Comparison of ENCODE assay signal across 8 cellular contexts in genomic region chr14:51989293-51990234, GRCh38. TPM values are rescaled to one million over a fixed set of nuclear protein-coding genes. Genes with fewer than 3 reads are reported as not detected.
DNase-seq lines count a peak whose midpoint lies in the region; ATAC-seq and TF ChIP-seq lines count a peak whose summit lies in the region.

Gene RTRAF (plus strand): TSS chr14:51989546. CDS start chr14:51989640, 94 bp downstream.

- no peaks in the 10 kb centered on the region for H3K9me2 ChIP-seq in GM23338 (ENCODE audit: insufficient read depth)

- H3K4me1 ChIP-seq in GM23338 (ENCODE audit: insufficient read depth) = peaks cover 4% of the 10 kb centered on the region; the same call in 1 of the 2 replicates

- ATAC-seq in GM23338 = peak; percentile 97
- ATAC-seq in natural killer cell treated with Interleukin-12 subunit alpha and Interleukin-12 subunit beta and Interleukin-15 and Interleukin-18, amount 100 ng/mL, for 72 hours = peak; percentile 98 to 99
- ATAC-seq in stimulated activated naive CD8-positive, alpha-beta T cell treated with anti-CD3 and anti-CD28 coated beads, Interleukin-15, Interleukin-2, amounts not matched to agents 100 U/mL and 50 U/mL, for 24 hours = peak; percentile 97

- H3K4me3 Mint-ChIP-seq in GM23338 = peak within 1 kb of the TSS; percentile 95
- peak within 1 kb of the TSS; percentile 95 for H3K4me3 Mint-ChIP-seq in activated T-helper 2 cell treated with anti-CD3 and anti-CD28 coated beads, Interferon-gamma antibody, Interleukin-2, Interleukin-4, amounts not matched to agents 10 μg/mL and 5 μg/mL and 100 μg/mL, durations not matched to agents 14 hours and 24 hours and 36 hours (ENCODE audit: low read depth)
- peak within 1 kb of the TSS; percentile 100 for H3K4me3 Mint-ChIP-seq in natural killer cell treated with Interleukin-12 subunit alpha and Interleukin-12 subunit beta and Interleukin-15 and Interleukin-18, amount 100 ng/mL, for 72 hours

- peaks cover 2% of the 10 kb centered on the region for H3K27me3 Mint-ChIP-seq in GM23338 (ENCODE audit: insufficient read depth, low read depth, poor library complexity)
- H3K27me3 Mint-ChIP-seq in activated T-helper 2 cell treated with anti-CD3 and anti-CD28 coated beads, Interferon-gamma antibody, Interleukin-2, Interleukin-4, amounts not matched to agents 10 μg/mL and 5 μg/mL and 100 μg/mL, durations not matched to agents 14 hours and 24 hours and 36 hours (ENCODE audit: low read depth) = peaks cover 2% of the 10 kb centered on the region
- no peaks in the 10 kb centered on the region for H3K27me3 Mint-ChIP-seq in natural killer cell treated with Interleukin-12 subunit alpha and Interleukin-12 subunit beta and Interleukin-15 and Interleukin-18, amount 100 ng/mL, for 72 hours

- peak within 1 kb of the TSS; percentile 97 for H3K27ac Mint-ChIP-seq in GM23338
- peak within 1 kb of the TSS; percentile 90 for H3K27ac Mint-ChIP-seq in activated T-helper 2 cell treated with anti-CD3 and anti-CD28 coated beads, Interferon-gamma antibody, Interleukin-2, Interleukin-4, amounts not matched to agents 10 μg/mL and 5 μg/mL and 100 μg/mL, durations not matched to agents 14 hours and 24 hours and 36 hours
- peak within 1 kb of the TSS; percentile 84 to 94 for H3K27ac Mint-ChIP-seq in natural killer cell treated with Interleukin-12 subunit alpha and Interleukin-12 subunit beta and Interleukin-15 and Interleukin-18, amount 100 ng/mL, for 72 hours

- peaks cover 9% of the 10 kb centered on the region; the same call in 1 of the 2 replicates for H4K20me1 ChIP-seq in GM23338 (replicated peaks; ENCODE audit: insufficient read depth)

- intact Hi-C loops in activated T-helper 2 cell treated with anti-CD3 and anti-CD28 coated beads, Interferon-gamma antibody, Interleukin-2, Interleukin-4, amounts not matched to agents 10 μg/mL and 5 μg/mL and 100 μg/mL, durations not matched to agents 14 hours and 24 hours and 36 hours (cut with micrococcal nuclease) = loop anchor here (1.0 to 10.0 kb wide), 7 partner anchors 82 to 483 kb away; partner anchors contain the start of gene FRMD6

- H3K4me1 Mint-ChIP-seq in GM23338 = peaks cover 3% of the 10 kb centered on the region
- H3K4me1 Mint-ChIP-seq in activated T-helper 2 cell treated with anti-CD3 and anti-CD28 coated beads, Interferon-gamma antibody, Interleukin-2, Interleukin-4, amounts not matched to agents 10 μg/mL and 5 μg/mL and 100 μg/mL, durations not matched to agents 14 hours and 24 hours and 36 hours (ENCODE audit: low read depth) = peaks cover 31% of the 10 kb centered on the region
- H3K4me1 Mint-ChIP-seq in natural killer cell treated with Interleukin-12 subunit alpha and Interleukin-12 subunit beta and Interleukin-15 and Interleukin-18, amount 100 ng/mL, for 72 hours (ENCODE audit: low read depth in 2 of 2) = peaks cover 28 to 29% of the 10 kb centered on the region in 2 donors

- H3K79me2 ChIP-seq in GM23338 (replicated peaks; ENCODE audit: insufficient read depth) = peaks cover 44% of the 10 kb centered on the region

- DNase-seq in Daoy (ENCODE audit: low read depth) (peak; percentile 98), GM23338 (ENCODE audit: low spot score) (peak; percentile 95), LHCN-M2 (ENCODE audit: low read depth) (peak; percentile 87), RPMI8226 (peak; percentile 87), fibroblast of mammary gland (ENCODE audit: low read depth) (peak; percentile 90)
- DNase-seq in activated T-helper 2 cell treated with anti-CD3 and anti-CD28 coated beads, Interferon-gamma antibody, Interleukin-2, Interleukin-4, amounts not matched to agents 10 μg/mL and 5 μg/mL and 100 μg/mL, durations not matched to agents 14 hours and 24 hours and 36 hours (ENCODE audit: low spot score) = peak; percentile 91
- peak; percentile 94 for DNase-seq in natural killer cell treated with Interleukin-12 subunit alpha and Interleukin-12 subunit beta and Interleukin-15 and Interleukin-18, amount 100 ng/mL, for 72 hours (ENCODE audit: low spot score)
- peak; percentile 92 for DNase-seq in stimulated activated naive CD8-positive, alpha-beta T cell treated with anti-CD3 and anti-CD28 coated beads, Interleukin-15, Interleukin-2, amounts not matched to agents 100 U/mL and 50 U/mL, for 24 hours

- peaks cover 18% of the 10 kb centered on the region; the same call in 1 of the 2 replicates for H3K36me3 ChIP-seq in GM23338 (ENCODE audit: insufficient read depth)

- H3F3A ChIP-seq in GM23338 (replicated peaks; ENCODE audit: low read depth) = no peaks in the 10 kb centered on the region

- no peaks in the 10 kb centered on the region for H3K9me3 Mint-ChIP-seq in GM23338
- H3K9me3 Mint-ChIP-seq in activated T-helper 2 cell treated with anti-CD3 and anti-CD28 coated beads, Interferon-gamma antibody, Interleukin-2, Interleukin-4, amounts not matched to agents 10 μg/mL and 5 μg/mL and 100 μg/mL, durations not matched to agents 14 hours and 24 hours and 36 hours = no peaks in the 10 kb centered on the region
- no peaks in the 10 kb centered on the region for H3K9me3 Mint-ChIP-seq in natural killer cell treated with Interleukin-12 subunit alpha and Interleukin-12 subunit beta and Interleukin-15 and Interleukin-18, amount 100 ng/mL, for 72 hours

- H3K27ac ChIP-seq in GM23338 (ENCODE audit: low read depth) = peak within 1 kb of the TSS; percentile 89

- H3K4me2 ChIP-seq in GM23338 = peak within 1 kb of the TSS; percentile 87

- H3K36me3 Mint-ChIP-seq in GM23338 (ENCODE audit: low read depth) = peaks cover 37% of the 10 kb centered on the region
- peaks cover 33% of the 10 kb centered on the region for H3K36me3 Mint-ChIP-seq in activated T-helper 2 cell treated with anti-CD3 and anti-CD28 coated beads, Interferon-gamma antibody, Interleukin-2, Interleukin-4, amounts not matched to agents 10 μg/mL and 5 μg/mL and 100 μg/mL, durations not matched to agents 14 hours and 24 hours and 36 hours (ENCODE audit: low read depth)
- peaks cover 19% of the 10 kb centered on the region for H3K36me3 Mint-ChIP-seq in natural killer cell treated with Interleukin-12 subunit alpha and Interleukin-12 subunit beta and Interleukin-15 and Interleukin-18, amount 100 ng/mL, for 72 hours

- H2AFZ ChIP-seq in GM23338 = peak within 1 kb of the TSS; percentile 94

- no peaks in the 10 kb centered on the region for H3K27me3 ChIP-seq in GM23338 (ENCODE audit: insufficient read depth)

- peak within 1 kb of the TSS; percentile 96 for H3K4me3 ChIP-seq in GM23338
- H3K4me3 ChIP-seq in fibroblast of mammary gland (ENCODE audit: control insufficient read depth, low read depth, low read length) = peak within 1 kb of the TSS; percentile 84

- TF ChIP-seq CTCF in GM23338 (conservative IDR thresholded peaks at IDR 0.05; ENCODE audit: low read depth in 2 of 2) (no peak), fibroblast of mammary gland (conservative IDR thresholded peaks at IDR 0.05; ENCODE audit: control insufficient read depth, insufficient read depth, low read depth, low read length) (no peak)

TF ChIP-seq in GM23338, 12 proteins besides CTCF, POLR2A, EP300 and RAD21 (continues in another document):
- TF ChIP-seq NANOG (IDR thresholded peaks at IDR 0.05; ENCODE audit: borderline replicate concordance) (no peak), JUNB (IDR thresholded peaks at IDR 0.05; ENCODE audit: unreplicated experiment) (no peak), ZNF114 (CRISPR knock-in tag; IDR thresholded peaks at IDR 0.05) (no peak), ZNF331 (CRISPR knock-in tag; IDR thresholded peaks at IDR 0.05; ENCODE audit: low read depth) (no peak)

RNA-seq across cellular contexts. Expression of gene RTRAF, which starts in this region (rescaled TPM):
- total RNA-seq in Daoy (2014; rRNA removed; shearing (Covaris generic)) = 199 and 233 TPM in 2 replicates
- 150 and 184 TPM in 2 replicates for total RNA-seq in GM23338 (2014; rRNA removed; shearing (Covaris generic))
- polyA plus RNA-seq in GM23338 (2016; fragmentation: Nextera tagmentation; extraction: Ambion mirVana) = 715 and 729 TPM in 2 replicates
- 60.4 and 80.8 TPM in 2 replicates for total RNA-seq in LHCN-M2 (2014; rRNA removed)
- 219 TPM for polyA plus RNA-seq in LHCN-M2 (2012)
- total RNA-seq in activated T-helper 2 cell treated with anti-CD3 and anti-CD28 coated beads, Interferon-gamma antibody, Interleukin-2, Interleukin-4, amounts not matched to agents 10 μg/mL and 5 μg/mL and 100 μg/mL, durations not matched to agents 14 hours and 24 hours and 36 hours = 192 and 212 TPM in 2 replicates
- 100 to 1,000 TPM; 146 to 160 TPM for total RNA-seq in natural killer cell treated with Interleukin-12 subunit alpha and Interleukin-12 subunit beta and Interleukin-15 and Interleukin-18, amount 100 ng/mL, for 72 hours

Comparison
In these comparisons a context has a peak if more than half of its experiments do, and no peak if none do; other contexts are left out.
1. Peak in every context shown above with its lines: DNase-seq, ATAC-seq, H3K4me3 ChIP-seq and H3K27ac ChIP-seq.